ENCODE assay signal across 8 cellular contexts in genomic region chrX:115892787-115893671, GRCh38.
A peak's percentile ranks its signal among the peaks of the same experiment; 100 is the strongest.
DNase-seq lines count a peak whose midpoint lies in the region; ATAC-seq and TF ChIP-seq lines count a peak whose summit lies in the region.

No MANE protein-coding gene starts in this region.

- H3K4me1 ChIP-seq in GM23338 (ENCODE audit: insufficient read depth): no peaks in the 10 kb centered on the region

- no peaks in the 10 kb centered on the region for H3K9me2 ChIP-seq in GM23338 (ENCODE audit: insufficient read depth)

- TF ChIP-seq CTCF in GM12873 (IDR thresholded peaks at IDR 0.05; ENCODE audit: insufficient read depth, low read depth, low read length, missing control alignments): peak; percentile 65
- TF ChIP-seq CTCF in GM23338 (conservative IDR thresholded peaks at IDR 0.05; ENCODE audit: low read depth in 2 of 2): peak; percentile 12 to 59; a peak in 2 of 4 replicates

- H3K4me3 Mint-ChIP-seq in GM23338: no peak overlapping the region
- no peak overlapping the region for H3K4me3 Mint-ChIP-seq in activated T-cell treated with anti-CD3 and anti-CD28 coated beads, Interleukin-2, amount 50 U/mL, for 4 hours
- peak overlapping the region in 4 of 5 donors; percentile 59 to 73 (median 64) for H3K4me3 Mint-ChIP-seq in immature natural killer cell

- H3K27me3 Mint-ChIP-seq in GM23338 (ENCODE audit: insufficient read depth, low read depth, poor library complexity) (peaks cover 19% of the 10 kb centered on the region), immature natural killer cell (ENCODE audit: low read depth in 3 of 3) (peaks cover 2 to 6% (median 3%) of the 10 kb centered on the region in 3 donors)
- H3K27me3 Mint-ChIP-seq in activated T-cell treated with anti-CD3 and anti-CD28 coated beads, Interleukin-2, amount 50 U/mL, for 4 hours (ENCODE audit: low read depth): no peaks in the 10 kb centered on the region

- no peaks in the 10 kb centered on the region for H3K79me2 ChIP-seq in GM23338 (replicated peaks; ENCODE audit: insufficient read depth)

- H3K27ac ChIP-seq in GM23338 (ENCODE audit: low read depth) (no peak overlapping the region), temporal lobe (ENCODE audit: low read depth, low read length) (peak overlapping the region; percentile 97)

- H3K4me1 Mint-ChIP-seq in GM23338 (peaks cover 21% of the 10 kb centered on the region), immature natural killer cell (peaks cover 11 to 15% of the 10 kb centered on the region in 2 donors)
- H3K4me1 Mint-ChIP-seq in activated T-cell treated with anti-CD3 and anti-CD28 coated beads, Interleukin-2, amount 50 U/mL, for 4 hours (ENCODE audit: low read depth): no peaks in the 10 kb centered on the region

- peak; percentile 70 for ATAC-seq in GM23338
- peak in 1 of 2 donors; percentile 64 for ATAC-seq in activated T-cell treated with anti-CD3 and anti-CD28 coated beads, Interleukin-2, amount 50 U/mL, for 4 hours
- ATAC-seq in GM21390 (IDR thresholded peaks at IDR 0.05; ENCODE audit: unreplicated experiment): no peak

- no peak overlapping the region for H2AFZ ChIP-seq in GM23338

- peaks cover 43% of the 10 kb centered on the region for H3K36me3 Mint-ChIP-seq in GM23338 (ENCODE audit: low read depth)
- H3K36me3 Mint-ChIP-seq in activated T-cell treated with anti-CD3 and anti-CD28 coated beads, Interleukin-2, amount 50 U/mL, for 4 hours (ENCODE audit: insufficient read depth): no peaks in the 10 kb centered on the region
- H3K36me3 Mint-ChIP-seq in immature natural killer cell: no peaks in the 10 kb centered on the region

- H3K9me3 Mint-ChIP-seq in GM23338 (no peaks in the 10 kb centered on the region; the same call in 2 of the 3 replicates), immature natural killer cell (peaks cover 0 to 21% (median 8%) of the 10 kb centered on the region in 6 donors)
- no peaks in the 10 kb centered on the region for H3K9me3 Mint-ChIP-seq in activated T-cell treated with anti-CD3 and anti-CD28 coated beads, Interleukin-2, amount 50 U/mL, for 4 hours

- no peaks in the 10 kb centered on the region for H3K36me3 ChIP-seq in GM23338 (ENCODE audit: insufficient read depth)

- H3K27ac Mint-ChIP-seq in GM23338: no peak overlapping the region
- peak overlapping the region in 1 of 6 donors; percentile 28 for H3K27ac Mint-ChIP-seq in immature natural killer cell

- H3K27me3 ChIP-seq in GM23338 (ENCODE audit: insufficient read depth): no peaks in the 10 kb centered on the region

- DNase-seq in GM23338 (ENCODE audit: low spot score) (peak; percentile 38), MV-4-11 (lab: John Stamatoyannopoulos, UW) (peak; percentile 27), immature natural killer cell (peak; percentile 43 to 61 (median 60)), CD1c-positive myeloid dendritic cell (ENCODE audit: extremely low spot score) (no peak)
- DNase-seq in activated T-cell treated with anti-CD3 and anti-CD28 coated beads, Interleukin-2, amount 50 U/mL, for 4 hours: peak; percentile 36

- H3K4me3 ChIP-seq in GM23338: no peak overlapping the region

- no peak overlapping the region for H3K4me2 ChIP-seq in GM23338

- H4K20me1 ChIP-seq in GM23338 (replicated peaks; ENCODE audit: insufficient read depth): peaks cover 4% of the 10 kb centered on the region; the same call in 1 of the 2 replicates

- H3F3A ChIP-seq in GM23338 (replicated peaks; ENCODE audit: low read depth): 0 out of 2 replicates have a peak, but pooled peaks cover 2% of the 10 kb centered on the region

TF ChIP-seq in GM23338, 12 proteins besides CTCF, POLR2A, EP300 and RAD21:
- no peak for TF ChIP-seq POLR2AphosphoS5 (IDR thresholded peaks at IDR 0.05; ENCODE audit: low read depth)
TF ChIP-seq in GM23338: peak in this region for 0.

Comparison
In these comparisons a context has a peak if more than half of its experiments do, and no peak if none do; other contexts are left out.
1. H3K4me3 Mint-ChIP-seq: peak in immature natural killer cell (4 of 5); none in GM23338 (single experiment) and activated T-cell treated with anti-CD3 and anti-CD28 coated beads, Interleukin-2, amount 50 U/mL, for 4 hours (single experiment).